ENCODE assay signal across 25 cellular contexts in genomic region chr3:183488343-183488742, GRCh38. TPM values are rescaled to one million over a fixed set of nuclear protein-coding genes. Genes with fewer than 3 reads are reported as not detected.
DNase-seq lines count a peak whose midpoint lies in the region; ATAC-seq and TF ChIP-seq lines count a peak whose summit lies in the region.
"Had no signal": no experiment of that assay in that cellular context is flagged by ENCODE, and none has a peak within 500 bp of the region (broad histone marks: within the 10 kb centered on the region; RNA-seq: fewer than 3 reads in every experiment).

No MANE protein-coding gene starts in this region.

- H3K4me2 ChIP-seq in OCI-LY7 (ENCODE audit: low read length), result no peak overlapping the region

- CTCF ChIA-PET in CD8-positive, alpha-beta T cell (lab: Charles Lee), result interaction anchor here (1.0 to 1.7 kb wide), 4 partner anchors 8 to 278 kb away, joined by 3 to 6 read pairs (median 4); no protein-coding TSS in a partner anchor
- CTCF ChIA-PET in OCI-LY7 (lab: Charles Lee; ENCODE audit: unreplicated experiment), result interaction anchor here (1.3 kb wide), 1 partner anchor 9 kb away, joined by 3 read pairs; no protein-coding TSS in a partner anchor

- POLR2A ChIA-PET in CD8-positive, alpha-beta T cell (lab: Charles Lee), result interaction anchor here (1.5 kb wide), 1 partner anchor 8 kb away, joined by 4 read pairs; no protein-coding TSS in a partner anchor
- POLR2A ChIA-PET in OCI-LY7 (lab: Charles Lee), result interaction anchor here (0.5 to 1.6 kb wide), 10 partner anchors 10 to 167 kb away, joined by 3 to 6 read pairs (median 4); no protein-coding TSS in a partner anchor

- intact Hi-C loops in CD8-positive, alpha-beta T cell (cut with DNase I, micrococcal nuclease), result no loop called here
- intact Hi-C loops in OCI-LY7 (cut with micrococcal nuclease; ENCODE audit: unreplicated experiment) (no loop called here), esophagus muscularis mucosa (cut with DNase I) (no loop called here)

- no peaks in the 10 kb centered on the region for H3K4me1 ChIP-seq in CD8-positive, alpha-beta T cell (ENCODE audit: insufficient read depth, low read length)
- H3K4me1 ChIP-seq in OCI-LY7 (ENCODE audit: insufficient read depth, low read length, poor library complexity, severe bottlenecking) (peaks cover 42% of the 10 kb centered on the region), esophagus muscularis mucosa (peaks cover 0 to 3% (median 0%) of the 10 kb centered on the region in 4 donors)
- H3K4me1 ChIP-seq: pancreas, uterus had no signal

- no peaks in the 10 kb centered on the region for H3K27me3 Mint-ChIP-seq in CD8-positive, alpha-beta T cell (ENCODE audit: low read depth)
- H3K27me3 Mint-ChIP-seq: activated CD4-positive, alpha-beta T cell treated with anti-CD3 and anti-CD28 coated beads, Interleukin-2, amount 10 ng/mL, durations not matched to agents 7 days and 5 days; activated naive CD8-positive, alpha-beta T cell treated with anti-CD3 and anti-CD28 coated beads, Interleukin-2, amount 10 ng/mL, durations not matched to agents 7 days and 5 days had no signal

- TF ChIP-seq CTCF in CD8-positive, alpha-beta T cell (IDR thresholded peaks at IDR 0.05), result no peak
- no peak for TF ChIP-seq CTCF in OCI-LY7 (conservative IDR thresholded peaks at IDR 0.05; ENCODE audit: low read length)
- TF ChIP-seq CTCF in esophagus muscularis mucosa (IDR thresholded peaks at IDR 0.05), result no peak
- TF ChIP-seq CTCF in coronary artery (IDR thresholded peaks at IDR 0.05), result no peak

- H3K27ac Mint-ChIP-seq in CD8-positive, alpha-beta T cell, result peak overlapping the region; percentile 76
- H3K27ac Mint-ChIP-seq: activated naive CD8-positive, alpha-beta T cell treated with anti-CD3 and anti-CD28 coated beads, Interleukin-2, amount 10 ng/mL, durations not matched to agents 7 days and 5 days; nephron; T-helper 2 cell treated with Interferon-gamma antibody and Interleukin-4, amounts not matched to agents 5 μg/mL and 100 μg/mL, for 36 hours had no signal

- peaks cover 15% of the 10 kb centered on the region for H3K36me3 ChIP-seq in CD8-positive, alpha-beta T cell (ENCODE audit: insufficient read depth, low read length)
- peaks cover 83% of the 10 kb centered on the region for H3K36me3 ChIP-seq in OCI-LY7 (ENCODE audit: insufficient read depth, low read length)
- H3K36me3 ChIP-seq in esophagus muscularis mucosa, result no peaks in the 10 kb centered on the region
- H3K36me3 ChIP-seq: pancreas, uterus had no signal

- no peak overlapping the region for H3K27ac ChIP-seq in CD8-positive, alpha-beta T cell (ENCODE audit: low read depth, low read length)
- H3K27ac ChIP-seq in OCI-LY7 (ENCODE audit: low read depth, low read length, poor library complexity, severe bottlenecking) (peak overlapping the region; percentile 3), esophagus muscularis mucosa (replicated peaks in 1 of 4) (no peak overlapping the region), coronary artery (no peak overlapping the region)
- H3K27ac ChIP-seq: C4-2B, pancreas, spleen, uterus had no signal

- DNase-seq in CD8-positive, alpha-beta T cell, result peak in 1 of 7 experiments; percentile 13
- DNase-seq in OCI-LY7 (ENCODE audit: low spot score), result no peak
- peak; percentile 55 for DNase-seq in esophagus muscularis mucosa (ENCODE audit: extremely low spot score)
- peak; percentile 2 for DNase-seq in stimulated activated CD8-positive, alpha-beta memory T cell treated with anti-CD3 and anti-CD28 coated beads, Interleukin-4, amount 100 ng/mL, for 48 hours
- no peak for DNase-seq in coronary artery (ENCODE audit: low spot score)
- DNase-seq in NOMO-1 treated with DMSO at 0.1 percent for 48 hours (lab: John Stamatoyannopoulos, UW; ENCODE audit: unreplicated experiment), result no peak
- no peak for DNase-seq in NCI-H2029 (lab: John Stamatoyannopoulos, UW)
- DNase-seq: activated CD4-positive, alpha-beta T cell treated with anti-CD3 and anti-CD28 coated beads, Interleukin-2, amount 10 ng/mL, durations not matched to agents 7 days and 5 days; activated naive CD8-positive, alpha-beta T cell treated with anti-CD3 and anti-CD28 coated beads, Interleukin-2, amount 10 ng/mL, durations not matched to agents 7 days and 5 days; central memory CD4-positive, alpha-beta T cell; Kasumi-1; midbrain; NCI-H1436 treated with DMSO at 0.1 percent for 48 hours; NCI-H2107; NCI-H446 treated with DMSO at 0.1 percent for 48 hours; pancreas; PC-3; Right ventricle myocardium superior; spleen; stimulated activated CD4-positive, alpha-beta T cell treated with anti-CD3 and anti-CD28 coated beads, Interleukin-2, amount 100 ng/mL, for 48 hours; stimulated activated naive CD4-positive, alpha-beta T cell; uterus had no signal

- no peak for TF ChIP-seq EP300 in esophagus muscularis mucosa (IDR thresholded peaks at IDR 0.05)

- H3K36me3 Mint-ChIP-seq in CD8-positive, alpha-beta T cell, result peaks cover 40% of the 10 kb centered on the region

- H3K9me3 Mint-ChIP-seq in CD8-positive, alpha-beta T cell, result no peaks in the 10 kb centered on the region
- H3K9me3 Mint-ChIP-seq: activated CD4-positive, alpha-beta T cell treated with anti-CD3 and anti-CD28 coated beads, Interleukin-2, amount 10 ng/mL, durations not matched to agents 7 days and 5 days; activated naive CD8-positive, alpha-beta T cell treated with anti-CD3 and anti-CD28 coated beads, Interleukin-2, amount 10 ng/mL, durations not matched to agents 7 days and 5 days; nephron; T-helper 2 cell treated with Interferon-gamma antibody and Interleukin-4, amounts not matched to agents 5 μg/mL and 100 μg/mL, for 36 hours had no signal

- no peak overlapping the region for H3K4me3 ChIP-seq in CD8-positive, alpha-beta T cell (ENCODE audit: low read depth, low read length)
- no peak overlapping the region for H3K4me3 ChIP-seq in OCI-LY7 (ENCODE audit: low read depth, low read length, poor library complexity, severe bottlenecking)
- no peak overlapping the region for H3K4me3 ChIP-seq in esophagus muscularis mucosa
- no peak overlapping the region for H3K4me3 ChIP-seq in coronary artery
- H3K4me3 ChIP-seq: pancreas, spleen, uterus had no signal

- no peaks in the 10 kb centered on the region for H3K79me2 ChIP-seq in OCI-LY7 (ENCODE audit: insufficient read depth, low read depth, low read length)

- WGBS in esophagus muscularis mucosa, result 90% methylated on average over 3 of the region's 3 CpGs

- no peaks in the 10 kb centered on the region for H3K27me3 ChIP-seq in CD8-positive, alpha-beta T cell (ENCODE audit: insufficient read depth, low read length)
- H3K27me3 ChIP-seq in esophagus muscularis mucosa, result no peaks in the 10 kb centered on the region
- H3K27me3 ChIP-seq: pancreas, spleen, uterus had no signal

- no peak overlapping the region for H2AFZ ChIP-seq in OCI-LY7 (ENCODE audit: low read length)

- H3K9me3 ChIP-seq in CD8-positive, alpha-beta T cell (ENCODE audit: low read length), result no peaks in the 10 kb centered on the region
- no peaks in the 10 kb centered on the region for H3K9me3 ChIP-seq in OCI-LY7 (ENCODE audit: low read length)
- H3K9me3 ChIP-seq in esophagus muscularis mucosa, result no peaks in the 10 kb centered on the region
- H3K9me3 ChIP-seq: pancreas, spleen, uterus had no signal

- BruUV-seq in OCI-LY7 (replicated peaks; lab: Mats Ljungman, UMichigan), result TSS peak; percentile 32

- no peak for ATAC-seq in CD8-positive, alpha-beta T cell
- ATAC-seq: pancreas, PC-3 had no signal

- H3K4me1 Mint-ChIP-seq in CD8-positive, alpha-beta T cell (ENCODE audit: low read depth), result peaks cover 3% of the 10 kb centered on the region
- H3K4me1 Mint-ChIP-seq: activated naive CD8-positive, alpha-beta T cell treated with anti-CD3 and anti-CD28 coated beads, Interleukin-2, amount 10 ng/mL, durations not matched to agents 7 days and 5 days had no signal

- no peak overlapping the region for H3K4me3 Mint-ChIP-seq in CD8-positive, alpha-beta T cell
- H3K4me3 Mint-ChIP-seq: activated CD4-positive, alpha-beta T cell treated with anti-CD3 and anti-CD28 coated beads, Interleukin-2, amount 10 ng/mL, durations not matched to agents 7 days and 5 days; activated naive CD8-positive, alpha-beta T cell treated with anti-CD3 and anti-CD28 coated beads, Interleukin-2, amount 10 ng/mL, durations not matched to agents 7 days and 5 days; nephron; T-helper 2 cell treated with Interferon-gamma antibody and Interleukin-4, amounts not matched to agents 5 μg/mL and 100 μg/mL, for 36 hours had no signal

- TF ChIP-seq POLR2A in esophagus muscularis mucosa (IDR thresholded peaks at IDR 0.05; ENCODE audit: low read depth), result no peak

- H4K20me1 ChIP-seq in OCI-LY7 (ENCODE audit: insufficient read depth, low read length), result no peaks in the 10 kb centered on the region

- H3K9me2 ChIP-seq in OCI-LY7 (ENCODE audit: insufficient read depth, low read length), result no peaks in the 10 kb centered on the region

RNA-seq across cellular contexts. Expression of gene MCF2L2, which starts 59.9 kb away (rescaled TPM):
- total RNA-seq in CD8-positive, alpha-beta T cell, result 1 to 10 TPM; 5.0 to 5.8 TPM
- total RNA-seq in OCI-LY7 (2014; rRNA removed; shearing (Covaris generic)), result 4.9 and 6.6 TPM in 2 replicates
- total RNA-seq in OCI-LY7 (2022) (8.0 and 8.1 TPM in 2 replicates), esophagus muscularis mucosa (1 to 10 TPM in 3 of 4 donors, under 1 TPM in 1; 0.99 to 3.3 (median 1.3) TPM)

Comparison
In these comparisons a context has a peak if more than half of its experiments do, and no peak if none do; other contexts are left out.
1. DNase-seq: peak in esophagus muscularis mucosa (single experiment) and stimulated activated CD8-positive, alpha-beta memory T cell treated with anti-CD3 and anti-CD28 coated beads, Interleukin-4, amount 100 ng/mL, for 48 hours (single experiment); none in OCI-LY7 (single experiment), coronary artery (single experiment), NOMO-1 treated with DMSO at 0.1 percent for 48 hours (single experiment) and NCI-H2029 (single experiment).